In genomic region chr3:46942079-46942478, GRCh38 we compare ENCODE assay signal across 17 cellular contexts. TPM values are rescaled to one million over a fixed set of nuclear protein-coding genes. Genes with fewer than 3 reads are reported as not detected.
DNase-seq lines count a peak whose midpoint lies in the region; ATAC-seq, FAIRE-seq and TF ChIP-seq lines count a peak whose summit lies in the region.
"Had no signal": no experiment of that assay in that cellular context is flagged by ENCODE, and none has a peak within 500 bp of the region (broad histone marks: within the 10 kb centered on the region; RNA-seq: fewer than 3 reads in every experiment).

No MANE protein-coding gene starts in this region.

- no peak for DNase-seq in heart right ventricle
- DNase-seq in right cardiac atrium = no peak
- DNase-seq in natural killer cell = no peak
- DNase-seq in type B pancreatic cell (ENCODE audit: extremely low spot score, unreplicated experiment) = no peak
- no peak for DNase-seq in stimulated activated CD4-positive, alpha-beta T cell treated with anti-CD3 and anti-CD28 coated beads, Interleukin-15, amount 100 ng/mL, for 24 hours
- no peak for DNase-seq in H54 (ENCODE audit: insufficient read length, low spot score)
- DNase-seq: activated CD4-positive, alpha-beta memory T cell treated with anti-CD3 and anti-CD28 coated beads, Interleukin-2, amount 10 ng/mL, durations not matched to agents 7 days and 5 days; CD8-positive, alpha-beta T cell; NCI-H1105; NCI-H774; uterus had no signal

- H3K4me3 ChIP-seq in heart right ventricle = no peak overlapping the region
- H3K4me3 ChIP-seq in right cardiac atrium (ENCODE audit: low read length) = no peak overlapping the region
- no peak overlapping the region for H3K4me3 ChIP-seq in esophagus (ENCODE audit: low read depth in 1 of 2, low read length in 2 of 2)
- H3K4me3 ChIP-seq: K562, skin epidermis, uterus had no signal

- TF ChIP-seq CTCF in heart right ventricle (IDR thresholded peaks at IDR 0.05) (no peak), natural killer cell (IDR thresholded peaks at IDR 0.05) (no peak), type B pancreatic cell (conservative IDR thresholded peaks at IDR 0.05) (no peak)

- ATAC-seq in heart right ventricle = no peak
- no peak for ATAC-seq in right cardiac atrium
- no peak for ATAC-seq in natural killer cell
- no peak for ATAC-seq in HG02759 (IDR thresholded peaks at IDR 0.05; ENCODE audit: unreplicated experiment)
- ATAC-seq: CD8-positive, alpha-beta T cell; K562 had no signal

- peaks cover 20 to 85% (median 74%) of the 10 kb centered on the region in 9 donors for H3K4me1 ChIP-seq in heart right ventricle
- peaks cover 44% of the 10 kb centered on the region for H3K4me1 ChIP-seq in right cardiac atrium (ENCODE audit: control insufficient read depth, insufficient read depth, low read length)
- peaks cover 15 to 38% of the 10 kb centered on the region in 2 donors for H3K4me1 ChIP-seq in esophagus (ENCODE audit: control insufficient read depth in 2 of 2, insufficient read depth in 2 of 2, low read length in 1 of 2)
- H3K4me1 ChIP-seq: uterus had no signal

- H3K36me3 ChIP-seq in heart right ventricle (peaks cover 0 to 66% (median 17%) of the 10 kb centered on the region in 9 donors), esophagus (ENCODE audit: control insufficient read depth in 2 of 2, insufficient read depth in 2 of 2, low read length in 1 of 2) (peaks cover 3 to 27% of the 10 kb centered on the region in 2 donors)
- H3K36me3 ChIP-seq: uterus had no signal

- 88 to 89% methylated on average over 7 of the region's 7 CpGs for WGBS in heart right ventricle, 2 donors
- WGBS in right cardiac atrium = 88% methylated on average over 7 of the region's 7 CpGs
- 76 to 86% methylated on average over 7 of the region's 7 CpGs for WGBS in esophagus, 2 donors

- peaks cover 5% of the 10 kb centered on the region for H3K36me3 Mint-ChIP-seq in natural killer cell
- H3K36me3 Mint-ChIP-seq in type B pancreatic cell = peaks cover 41% of the 10 kb centered on the region

- intact Hi-C loops in heart right ventricle (cut with DNase I) (no loop called here), right cardiac atrium (cut with DNase I) (no loop called here), natural killer cell (cut with micrococcal nuclease) (no loop called here)

- H3K9me3 Mint-ChIP-seq in natural killer cell (no peaks in the 10 kb centered on the region), type B pancreatic cell (peaks cover 9% of the 10 kb centered on the region)
- H3K9me3 Mint-ChIP-seq: activated CD4-positive, alpha-beta memory T cell treated with anti-CD3 and anti-CD28 coated beads, Interleukin-2, amount 10 ng/mL, durations not matched to agents 7 days and 5 days; CD8-positive, alpha-beta T cell; mesothelial cell of epicardium had no signal

- H3K9me3 ChIP-seq in heart right ventricle (no peaks in the 10 kb centered on the region), right cardiac atrium (ENCODE audit: control insufficient read depth, low read length) (no peaks in the 10 kb centered on the region), esophagus (ENCODE audit: control insufficient read depth in 2 of 2, insufficient read depth in 1 of 2, low read depth in 1 of 2, low read length in 1 of 2) (no peaks in the 10 kb centered on the region)
- H3K9me3 ChIP-seq: uterus had no signal

- H3K4me1 Mint-ChIP-seq in natural killer cell = peaks cover 84 to 86% of the 10 kb centered on the region in 2 donors
- peaks cover 66% of the 10 kb centered on the region for H3K4me1 Mint-ChIP-seq in type B pancreatic cell (ENCODE audit: unreplicated experiment)

- H3K4me3 Mint-ChIP-seq in natural killer cell (no peak overlapping the region), type B pancreatic cell (no peak overlapping the region)
- H3K4me3 Mint-ChIP-seq: activated CD4-positive, alpha-beta memory T cell treated with anti-CD3 and anti-CD28 coated beads, Interleukin-2, amount 10 ng/mL, durations not matched to agents 7 days and 5 days; CD8-positive, alpha-beta T cell; mesothelial cell of epicardium had no signal

- peak overlapping the region in 7 of 10 donors; percentile 80 to 87 (median 86) for H3K27ac ChIP-seq in heart right ventricle
- H3K27ac ChIP-seq in right cardiac atrium (ENCODE audit: low read length) = no peak overlapping the region
- peak overlapping the region; percentile 38 to 92 for H3K27ac ChIP-seq in esophagus (ENCODE audit: low read depth in 2 of 2, low read length in 1 of 2)
- H3K27ac ChIP-seq: uterus, VCaP had no signal

- peak overlapping the region; percentile 76 to 99 for H3K27ac Mint-ChIP-seq in natural killer cell
- peak overlapping the region; percentile 97 for H3K27ac Mint-ChIP-seq in type B pancreatic cell

- no peak for TF ChIP-seq POLR2A in H54 (IDR thresholded peaks at IDR 0.05; ENCODE audit: low read depth, low read length)

- no peak for FAIRE-seq in H54 (lab: Jason Lieb, UNC)
- FAIRE-seq: K562 had no signal

- no peaks in the 10 kb centered on the region for H3K27me3 Mint-ChIP-seq in natural killer cell (ENCODE audit: low read depth in 2 of 2)
- no peaks in the 10 kb centered on the region for H3K27me3 Mint-ChIP-seq in type B pancreatic cell
- H3K27me3 Mint-ChIP-seq: activated CD4-positive, alpha-beta memory T cell treated with anti-CD3 and anti-CD28 coated beads, Interleukin-2, amount 10 ng/mL, durations not matched to agents 7 days and 5 days had no signal

- no peaks in the 10 kb centered on the region for H3K27me3 ChIP-seq in heart right ventricle
- no peaks in the 10 kb centered on the region for H3K27me3 ChIP-seq in right cardiac atrium (ENCODE audit: control insufficient read depth, insufficient read depth)
- no peaks in the 10 kb centered on the region for H3K27me3 ChIP-seq in esophagus (ENCODE audit: control insufficient read depth in 1 of 2, insufficient read depth in 2 of 2, low read length in 2 of 2)
- H3K27me3 ChIP-seq: uterus had no signal

RNA-seq across cellular contexts. Expression of gene CCDC12, which starts 34.5 kb away (rescaled TPM):
- 10 to 100 TPM; 28.8 to 39.9 (median 33.3) TPM for total RNA-seq in heart right ventricle
- polyA plus RNA-seq in heart right ventricle = 100 to 1,000 TPM in 1 of 2 donors, 10 to 100 TPM in 1; 86.1 to 137 TPM
- 10 to 100 TPM; 31.2 to 37.7 (median 34.2) TPM for total RNA-seq in right cardiac atrium
- 58.0 TPM for polyA plus RNA-seq in right cardiac atrium
- polyA plus RNA-seq in esophagus = 10 to 100 TPM; 82.5 to 90.1 TPM
- total RNA-seq in natural killer cell = 100 to 1,000 TPM; 104 to 114 (median 111) TPM
- total RNA-seq in type B pancreatic cell (ENCODE audit: low replicate concordance) = 46.7 and 49.7 TPM in 2 replicates

RNA-seq across cellular contexts. Expression of gene NBEAL2, which starts 37.4 kb away (rescaled TPM):
- total RNA-seq in heart right ventricle = 10 to 100 TPM in 7 of 10 donors, 1 to 10 TPM in 3; 7.6 to 23.1 (median 10.8) TPM
- 10 to 100 TPM; 44.0 to 51.1 TPM for polyA plus RNA-seq in heart right ventricle
- 10 to 100 TPM; 15.9 to 20.1 (median 17.3) TPM for total RNA-seq in right cardiac atrium
- 13.7 TPM for polyA plus RNA-seq in right cardiac atrium
- 100 to 1,000 TPM; 173 to 211 TPM for polyA plus RNA-seq in esophagus
- total RNA-seq in natural killer cell = 100 to 1,000 TPM; 453 to 536 (median 532) TPM
- 115 and 241 TPM in 2 replicates for total RNA-seq in type B pancreatic cell (ENCODE audit: low replicate concordance)
